ENCODE assay signal across 22 cellular contexts in genomic region chr7:5349005-5349380, GRCh38.
DNase-seq lines count a peak whose midpoint lies in the region; ATAC-seq and TF ChIP-seq lines count a peak whose summit lies in the region.
"Had no signal": no experiment of that assay in that cellular context is flagged by ENCODE, and none has a peak within 500 bp of the region (broad histone marks: within the 10 kb centered on the region; RNA-seq: fewer than 3 reads in every experiment).

No MANE protein-coding gene starts in this region.

- H3K27me3 Mint-ChIP-seq in activated T-cell treated with anti-CD3 and anti-CD28 coated beads, Interleukin-2, amount 50 U/mL, for 4 hours (ENCODE audit: low read depth): no peaks in the 10 kb centered on the region

- no peak for TF ChIP-seq EP300 in sigmoid colon (IDR thresholded peaks at IDR 0.05)

- H3K27me3 ChIP-seq in sigmoid colon: no peaks in the 10 kb centered on the region
- H3K27me3 ChIP-seq: MG63, SJSA1 had no signal

- H3K9me3 ChIP-seq in iPS-18c (ENCODE audit: control insufficient read depth, insufficient read depth, low read length) (no peaks in the 10 kb centered on the region), sigmoid colon (peaks cover 0 to 7% (median 3%) of the 10 kb centered on the region in 4 donors)
- H3K9me3 ChIP-seq: SJSA1 had no signal

- H3K4me3 ChIP-seq in iPS-18c (ENCODE audit: insufficient read depth, low read depth, low read length) (0 out of 2 replicates have a peak overlapping the region, but pooled peaks have one; percentile 15), sigmoid colon (no peak overlapping the region)
- H3K4me3 ChIP-seq: MG63, SJSA1 had no signal

- no peaks in the 10 kb centered on the region for H3K4me1 Mint-ChIP-seq in activated T-cell treated with anti-CD3 and anti-CD28 coated beads, Interleukin-2, amount 50 U/mL, for 4 hours (ENCODE audit: low read depth)

- DNase-seq in Right ventricle myocardium inferior (ENCODE audit: missing footprints): peak; percentile 52
- no peak for DNase-seq in left cardiac atrium
- DNase-seq in epidermal melanocyte (ENCODE audit: insufficient read length, low spot score): peak; percentile 2
- no peak for DNase-seq in sigmoid colon
- DNase-seq in activated T-cell treated with anti-CD3 and anti-CD28 coated beads, Interleukin-2, amount 50 U/mL, for 4 hours: no peak
- DNase-seq: 8988T; AML-193; CD8-positive, alpha-beta T cell; DMS153; GOT3; MG63; NCI-H1092; NCI-H1436; NCI-H187 treated with DMSO at 0.1 percent for 48 hours; NCI-H2107; NCI-H446 treated with DMSO at 0.1 percent for 48 hours; NCI-H526 treated with DMSO at 0.1 percent for 48 hours; OCI-M1 had no signal

- TF ChIP-seq POLR2A in sigmoid colon (IDR thresholded peaks at IDR 0.05): no peak

- no peak for TF ChIP-seq CTCF in sigmoid colon (IDR thresholded peaks at IDR 0.05)

- ATAC-seq in Right ventricle myocardium inferior: no peak
- ATAC-seq in left cardiac atrium: no peak
- no peak for ATAC-seq in GM21367 (IDR thresholded peaks at IDR 0.05; ENCODE audit: unreplicated experiment)
- no peak for ATAC-seq in activated T-cell treated with anti-CD3 and anti-CD28 coated beads, Interleukin-2, amount 50 U/mL, for 4 hours
- ATAC-seq in HG03521 (IDR thresholded peaks at IDR 0.05; ENCODE audit: unreplicated experiment): no peak
- ATAC-seq: CD8-positive, alpha-beta T cell had no signal

- H3K36me3 Mint-ChIP-seq in activated T-cell treated with anti-CD3 and anti-CD28 coated beads, Interleukin-2, amount 50 U/mL, for 4 hours (ENCODE audit: insufficient read depth): peaks cover 28% of the 10 kb centered on the region

- H3K9me3 Mint-ChIP-seq in activated T-cell treated with anti-CD3 and anti-CD28 coated beads, Interleukin-2, amount 50 U/mL, for 4 hours: peaks cover 3% of the 10 kb centered on the region

- no peak overlapping the region for H3K4me3 Mint-ChIP-seq in activated T-cell treated with anti-CD3 and anti-CD28 coated beads, Interleukin-2, amount 50 U/mL, for 4 hours
- H3K4me3 Mint-ChIP-seq: CD8-positive, alpha-beta T cell had no signal

- H3K36me3 ChIP-seq in sigmoid colon: peaks cover 20 to 57% (median 42%) of the 10 kb centered on the region in 4 donors

- intact Hi-C loops in Right ventricle myocardium inferior (cut with DNase I): no loop called here
- intact Hi-C loops in left cardiac atrium (cut with DNase I): no loop called here
- intact Hi-C loops in sigmoid colon (cut with DNase I): no loop called here

- H3K4me1 ChIP-seq in sigmoid colon: peaks cover 0 to 61% (median 60%) of the 10 kb centered on the region in 4 donors
- H3K4me1 ChIP-seq: SJSA1 had no signal

- 91 to 92% methylated on average over 17 of the region's 17 CpGs for WGBS in sigmoid colon, 2 donors

- H3K27ac ChIP-seq in sigmoid colon: peak overlapping the region; percentile 49 to 85 (median 78)
- H3K27ac ChIP-seq: SJSA1 had no signal

Comparison
In these comparisons a context has a peak if more than half of its experiments do, and no peak if none do; other contexts are left out.
1. DNase-seq: peak in Right ventricle myocardium inferior (single experiment) and epidermal melanocyte (single experiment); none in left cardiac atrium (single experiment), sigmoid colon (single experiment) and activated T-cell treated with anti-CD3 and anti-CD28 coated beads, Interleukin-2, amount 50 U/mL, for 4 hours (single experiment).